ENCODE assay signal across 15 cellular contexts in the genomic region with DNA sequence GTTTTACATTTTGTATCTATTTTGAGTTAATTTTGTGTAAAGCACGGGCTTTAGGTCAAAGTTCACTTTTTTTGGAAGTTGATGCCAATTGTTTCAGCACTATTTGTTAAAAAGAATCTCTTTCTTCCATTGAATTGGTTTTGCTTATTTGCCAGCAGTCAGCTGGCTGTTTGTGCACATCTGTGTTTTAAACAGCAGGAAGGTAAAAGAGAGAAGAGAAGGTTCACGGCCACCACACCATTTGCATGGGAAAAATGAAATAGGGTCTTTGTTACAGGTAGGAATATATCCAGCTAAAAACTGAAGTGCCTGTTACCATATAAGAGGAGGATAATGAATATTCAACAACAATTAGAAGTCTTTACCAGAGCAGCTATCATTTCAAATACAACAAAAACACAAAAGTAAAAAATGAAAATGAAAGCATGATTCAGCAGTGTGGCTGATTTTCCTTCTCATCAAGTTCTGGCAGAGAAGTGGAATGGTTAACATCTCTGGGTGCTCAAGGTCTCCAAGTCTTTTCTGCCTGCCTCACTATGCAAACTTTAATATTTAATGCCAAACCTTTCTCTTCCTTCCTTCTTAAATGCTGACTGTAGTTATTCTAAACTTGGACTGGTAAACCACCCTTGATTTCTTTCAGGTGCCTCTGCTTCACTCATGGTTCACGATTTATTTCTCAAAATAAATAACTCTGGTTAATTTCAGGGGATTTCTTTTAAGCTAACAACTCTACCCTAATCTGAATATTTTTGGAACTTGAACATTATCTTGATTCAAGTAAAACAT.
A peak's percentile ranks its signal among the peaks of the same experiment; 100 is the strongest.
DNase-seq lines count a peak whose midpoint lies in the region; ATAC-seq and TF ChIP-seq lines count a peak whose summit lies in the region.
"Had no signal": no experiment of that assay in that cellular context is flagged by ENCODE, and none has a peak within 500 bp of the region (broad histone marks: within the 10 kb centered on the region; RNA-seq: fewer than 3 reads in every experiment).

No MANE protein-coding gene starts in this region.

- TF ChIP-seq POLR2A in adrenal gland (IDR thresholded peaks at IDR 0.05), result no peak

- H3K27ac ChIP-seq in right cardiac atrium (ENCODE audit: low read length) (no peak overlapping the region), adrenal gland (no peak overlapping the region)
- H3K27ac ChIP-seq: coronary artery had no signal

- H3K4me1 Mint-ChIP-seq in osteocyte (ENCODE audit: unreplicated experiment), result peaks cover 3% of the 10 kb centered on the region

- peak overlapping the region; percentile 47 for H3K4me3 Mint-ChIP-seq in osteocyte (ENCODE audit: unreplicated experiment)

- peak overlapping the region; percentile 23 for H3K27ac Mint-ChIP-seq in osteocyte (ENCODE audit: unreplicated experiment)

- H3K27me3 ChIP-seq in right cardiac atrium (ENCODE audit: control insufficient read depth, insufficient read depth) (no peaks in the 10 kb centered on the region), adrenal gland (no peaks in the 10 kb centered on the region)

- H3K4me1 ChIP-seq in right cardiac atrium (ENCODE audit: control insufficient read depth, insufficient read depth, low read length), result no peaks in the 10 kb centered on the region
- H3K4me1 ChIP-seq in adrenal gland (replicated peaks in 1 of 2), result no peaks in the 10 kb centered on the region

- TF ChIP-seq CTCF in osteocyte (IDR thresholded peaks at IDR 0.05) (no peak), adrenal gland (IDR thresholded peaks at IDR 0.05) (no peak)

- no peak overlapping the region for H3K4me3 ChIP-seq in right cardiac atrium (ENCODE audit: low read length)
- peak overlapping the region in 1 of 4 donors; percentile 29 for H3K4me3 ChIP-seq in adrenal gland
- H3K4me3 ChIP-seq: coronary artery had no signal

- H3K9me3 ChIP-seq in right cardiac atrium (ENCODE audit: control insufficient read depth, low read length) (no peaks in the 10 kb centered on the region), adrenal gland (replicated peaks in 1 of 3) (no peaks in the 10 kb centered on the region)

- no peaks in the 10 kb centered on the region for H3K36me3 Mint-ChIP-seq in osteocyte (ENCODE audit: unreplicated experiment)

- no peaks in the 10 kb centered on the region for H3K27me3 Mint-ChIP-seq in osteocyte (ENCODE audit: unreplicated experiment)

- no peaks in the 10 kb centered on the region for H3K9me3 Mint-ChIP-seq in osteocyte (ENCODE audit: unreplicated experiment)

- no peaks in the 10 kb centered on the region for H3K36me3 ChIP-seq in adrenal gland (replicated peaks in 1 of 2)

- WGBS in right cardiac atrium, result 63% methylated on average over 3 of the region's 3 CpGs
- WGBS in adrenal gland, 4 donors, result 34 to 81% (median 53%) methylated on average over 1 to 3 of the region's 3 CpGs

- peak; percentile 53 for ATAC-seq in GM18873 (IDR thresholded peaks at IDR 0.05; ENCODE audit: low FRiP score, unreplicated experiment)
- ATAC-seq in GM21786 (IDR thresholded peaks at IDR 0.05; ENCODE audit: unreplicated experiment), result peak; percentile 70
- ATAC-seq in HG03520 (IDR thresholded peaks at IDR 0.05; ENCODE audit: unreplicated experiment), result peak; percentile 38
- no peak for ATAC-seq in right cardiac atrium
- ATAC-seq in HG03460 (IDR thresholded peaks at IDR 0.05; ENCODE audit: unreplicated experiment), result no peak
- ATAC-seq: left colon had no signal

- intact Hi-C loops in right cardiac atrium (cut with DNase I) (no loop called here), adrenal gland (cut with DNase I) (no loop called here)

- no peak for DNase-seq in osteocyte (ENCODE audit: extremely low spot score, unreplicated experiment)
- no peak for DNase-seq in right cardiac atrium
- no peak for DNase-seq in adrenal gland
- DNase-seq: activated gamma-delta T cell treated with Interleukin-2 at 50 U/mL for 16 hours; DMS53; foreskin fibroblast; left colon; NCI-H187; Right ventricle myocardium superior; stimulated activated CD4-positive, alpha-beta T cell treated with anti-CD3 and anti-CD28 coated beads, Interleukin-1b, Interleukin-23, amount 100 ng/mL, for 48 hours had no signal

Comparison
In these comparisons a context has a peak if more than half of its experiments do, and no peak if none do; other contexts are left out.
1. ATAC-seq: peak in GM18873 (single experiment), GM21786 (single experiment) and HG03520 (single experiment); none in right cardiac atrium (0 of 2) and HG03460 (single experiment).